21 cellular contexts compared by ENCODE assay signal in genomic region chr7:122770943-122771342, GRCh38.
"Had no signal": no experiment of that assay in that cellular context is flagged by ENCODE, and none has a peak within 500 bp of the region (broad histone marks: within the 10 kb centered on the region; RNA-seq: fewer than 3 reads in every experiment).

No MANE protein-coding gene starts in this region.

- H3K27ac ChIP-seq: esophagus squamous epithelium, foreskin keratinocyte, hepatocyte, right atrium auricular region, skin epidermis, stomach, testis, upper lobe of left lung had no signal

- H3K4me3 ChIP-seq: esophagus squamous epithelium, hepatocyte, lung, right atrium auricular region, skin epidermis, stomach, testis, upper lobe of left lung had no signal

- H3K36me3 ChIP-seq: esophagus squamous epithelium, right atrium auricular region, upper lobe of left lung had no signal

- H3K4me1 ChIP-seq: foreskin keratinocyte, right atrium auricular region, stomach, testis, upper lobe of left lung had no signal

- ATAC-seq: activated CD4-positive, alpha-beta T cell treated with anti-CD3 and anti-CD28 coated beads for 36 hours; foreskin keratinocyte; left cardiac atrium; stimulated activated effector memory CD8-positive, alpha-beta T cell treated with anti-CD3 and anti-CD28 coated beads, Interleukin-12 subunit alpha, Interleukin-12 subunit beta, amount 100 ng/mL, for 72 hours; WTC11 had no signal

- H3K9me3 ChIP-seq: esophagus squamous epithelium, right atrium auricular region, stomach, testis had no signal

- DNase-seq: activated CD4-positive, alpha-beta T cell treated with anti-CD3 and anti-CD28 coated beads for 36 hours; activated CD4-positive, alpha-beta T cell treated with anti-CD3 and anti-CD28 coated beads, Interleukin-2, amount 50 U/mL, for 48 hours; activated T-cell treated with anti-CD3 and anti-CD28 coated beads for 4 hours; amniotic stem cell; effector CD8-positive, alpha-beta T cell; esophagus squamous epithelium; left cardiac atrium; nephron progenitor cell; nucleus accumbens; stimulated activated CD4-positive, alpha-beta T cell treated with anti-CD3 and anti-CD28 coated beads, Interleukin-15, amount 100 ng/mL, for 24 hours; stimulated activated CD4-positive, alpha-beta T cell treated with anti-CD3 and anti-CD28 coated beads, Interleukin-2, amount 100 ng/mL, for 48 hours; stomach; testis; upper lobe of left lung had no signal

- H3K27me3 ChIP-seq: foreskin keratinocyte, hepatocyte, right atrium auricular region, stomach, testis, upper lobe of left lung had no signal
